In the genomic region with DNA sequence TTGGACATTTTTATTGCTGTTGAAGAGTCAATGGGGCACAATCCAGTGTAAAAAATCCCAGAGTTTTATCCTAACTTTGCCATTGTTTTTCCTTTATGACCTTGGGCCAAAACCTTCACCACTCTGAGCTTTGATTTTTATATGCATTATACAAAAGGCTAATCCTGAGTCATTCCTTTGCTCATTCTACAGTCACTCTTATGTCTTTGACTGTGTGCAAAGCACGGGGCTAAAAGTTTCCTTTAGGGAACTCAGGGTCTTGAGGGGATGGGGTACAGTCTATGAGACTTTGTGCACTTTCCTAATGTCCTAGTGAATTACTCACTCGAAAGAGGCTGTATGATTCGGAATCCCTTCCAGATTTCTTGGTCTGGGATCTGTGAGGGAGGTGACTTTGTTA, we compare ENCODE assay signal across 31 cellular contexts.
DNase-seq lines count a peak whose midpoint lies in the region; ATAC-seq and TF ChIP-seq lines count a peak whose summit lies in the region.
"Had no signal": no experiment of that assay in that cellular context is flagged by ENCODE, and none has a peak within 500 bp of the region (broad histone marks: within the 10 kb centered on the region; RNA-seq: fewer than 3 reads in every experiment).

No MANE protein-coding gene starts in this region.

- H3K36me3 ChIP-seq in SK-N-SH (replicated peaks in 1 of 2; ENCODE audit: control insufficient read depth in 1 of 2, insufficient read depth in 2 of 2, low read length in 1 of 2), result no peaks in the 10 kb centered on the region
- H3K36me3 ChIP-seq in SJSA1, result no peaks in the 10 kb centered on the region
- no peaks in the 10 kb centered on the region for H3K36me3 ChIP-seq in esophagus squamous epithelium
- H3K36me3 ChIP-seq in uterus, result no peaks in the 10 kb centered on the region
- no peaks in the 10 kb centered on the region for H3K36me3 ChIP-seq in upper lobe of left lung
- H3K36me3 ChIP-seq: gastroesophageal sphincter, lower lobe of right lung had no signal

- ATAC-seq in SK-N-SH treated with all-trans-retinoic acid at 6 μM for 48 hours (peak; percentile 7; the same call in 1 of the 3 replicates), upper lobe of left lung (ENCODE audit: low FRiP score in 2 of 2) (no peak)
- ATAC-seq: gastroesophageal sphincter; natural killer cell treated with Interleukin-12 subunit alpha and Interleukin-12 subunit beta and Interleukin-15 and Interleukin-18, amount 100 ng/mL, for 72 hours; psoas muscle had no signal

- CTCF ChIA-PET in SK-N-SH (lab: Yijun Ruan, JAX), result no interaction called here

- H3K4me3 ChIP-seq in SK-N-SH (ENCODE audit: low read depth in 2 of 2, low read length in 1 of 2) (no peak overlapping the region), SJSA1 (no peak overlapping the region), esophagus squamous epithelium (no peak overlapping the region), uterus (no peak overlapping the region), upper lobe of left lung (no peak overlapping the region)
- H3K4me3 ChIP-seq: gastroesophageal sphincter, hepatocyte, lower lobe of right lung, PC-9, psoas muscle had no signal

- TF ChIP-seq EP300 in SK-N-SH (IDR thresholded peaks at IDR 0.05; ENCODE audit: borderline replicate concordance in 1 of 2, low read depth in 1 of 2, low read length in 1 of 2), result no peak
- no peak for TF ChIP-seq EP300 in upper lobe of left lung (IDR thresholded peaks at IDR 0.05)

- H3K9me3 ChIP-seq in SK-N-SH, result no peaks in the 10 kb centered on the region
- H3K9me3 ChIP-seq in SJSA1 (replicated peaks), result no peaks in the 10 kb centered on the region
- H3K9me3 ChIP-seq in esophagus squamous epithelium, result no peaks in the 10 kb centered on the region
- H3K9me3 ChIP-seq in uterus, result no peaks in the 10 kb centered on the region
- no peaks in the 10 kb centered on the region for H3K9me3 ChIP-seq in upper lobe of left lung
- H3K9me3 ChIP-seq: Caco-2, gastroesophageal sphincter, lower lobe of right lung, psoas muscle had no signal

- H3K27ac ChIP-seq in SK-N-SH (ENCODE audit: low read depth in 2 of 2, low read length in 1 of 2) (peak overlapping the region in 1 of 2 experiments; percentile 39; a peak in 1 of 4 replicates), SJSA1 (peak overlapping the region; percentile 25; the same call in 1 of the 2 replicates), esophagus squamous epithelium (peak overlapping the region; percentile 34 to 87 (median 64)), uterus (no peak overlapping the region), upper lobe of left lung (no peak overlapping the region)
- H3K27ac ChIP-seq: 22Rv1, gastroesophageal sphincter, lower lobe of right lung, psoas muscle had no signal

- TF ChIP-seq CTCF in SK-N-SH (IDR thresholded peaks at IDR 0.05) (no peak), esophagus squamous epithelium (IDR thresholded peaks at IDR 0.05) (no peak), uterus (IDR thresholded peaks at IDR 0.05) (no peak), upper lobe of left lung (IDR thresholded peaks at IDR 0.05) (no peak)

- POLR2A ChIA-PET in SK-N-SH (lab: Yijun Ruan, JAX), result no interaction called here

- TF ChIP-seq POLR2A in esophagus squamous epithelium (IDR thresholded peaks at IDR 0.05) (no peak), uterus (IDR thresholded peaks at IDR 0.05) (no peak), upper lobe of left lung (IDR thresholded peaks at IDR 0.05) (no peak)

- no peaks in the 10 kb centered on the region for H3K27me3 ChIP-seq in SK-N-SH (ENCODE audit: insufficient read depth)
- no peaks in the 10 kb centered on the region for H3K27me3 ChIP-seq in SJSA1 (replicated peaks)
- no peaks in the 10 kb centered on the region for H3K27me3 ChIP-seq in esophagus squamous epithelium
- H3K27me3 ChIP-seq in uterus, result no peaks in the 10 kb centered on the region
- H3K27me3 ChIP-seq in upper lobe of left lung, result no peaks in the 10 kb centered on the region
- H3K27me3 ChIP-seq: gastroesophageal sphincter, hepatocyte had no signal

- no peak overlapping the region for H2AFZ ChIP-seq in SK-N-SH (ENCODE audit: low read depth)
- H2AFZ ChIP-seq: hepatocyte, PC-9 had no signal

- no peak for TF ChIP-seq RAD21 in SK-N-SH (IDR thresholded peaks at IDR 0.05; ENCODE audit: low read length)

- no peaks in the 10 kb centered on the region for H3K9me2 ChIP-seq in SK-N-SH

- WGBS in SK-N-SH (ENCODE audit: low lambda C conversion rate), result 48% methylated on average over 3 of the region's 3 CpGs
- WGBS in esophagus squamous epithelium, 2 donors, result 7 to 56% methylated on average over 3 of the region's 3 CpGs
- 90 to 97% methylated on average over 3 of the region's 3 CpGs for WGBS in upper lobe of left lung, 2 donors

- intact Hi-C loops in esophagus squamous epithelium (cut with DNase I), result no loop called here
- intact Hi-C loops in uterus (cut with DNase I; ENCODE audit: low total_unique reads), result no loop called here

- peaks cover 10% of the 10 kb centered on the region for H3F3A ChIP-seq in SK-N-SH (replicated peaks; ENCODE audit: insufficient read depth)

- no peak overlapping the region for H3K9ac ChIP-seq in SK-N-SH

- H3K4me2 ChIP-seq in SK-N-SH, result no peak overlapping the region
- H3K4me2 ChIP-seq: hepatocyte had no signal

- DNase-seq in SK-N-SH (no peak), SJSA1 (ENCODE audit: low read depth in 1 of 2, low spot score in 2 of 2) (peak in 1 of 2 experiments; percentile 26), esophagus squamous epithelium (lab: John Stamatoyannopoulos, UW) (no peak), uterus (no peak), upper lobe of left lung (no peak), NCI-H1436 treated with DMSO at 0.1 percent for 48 hours (lab: John Stamatoyannopoulos, UW) (no peak)
- no peak for DNase-seq in stimulated activated CD4-positive, alpha-beta T cell treated with anti-CD3 and anti-CD28 coated beads, Interleukin-4, amount 100 ng/mL, for 1 hour
- DNase-seq: activated CD4-positive, alpha-beta T cell treated with anti-CD3 and anti-CD28 coated beads, Interleukin-2, amount 10 ng/mL, durations not matched to agents 24 days and 14 days; amygdala; Caco-2; DMS53; effector CD8-positive, alpha-beta T cell; GDM1; lower lobe of right lung; NCI-H1105 treated with DMSO at 0.1 percent for 48 hours; NCI-H2081; NCI-H2227 treated with DMSO at 0.1 percent for 48 hours; NCI-H526 treated with DMSO at 0.1 percent for 48 hours; occipital lobe; PC-9; psoas muscle; SHP77 treated with DMSO at 0.1 percent for 48 hours; stimulated activated CD4-positive, alpha-beta T cell treated with anti-CD3 and anti-CD28 coated beads, Interleukin-2, amount 100 ng/mL, for 48 hours; SW 1271; T-helper 9 cell; trophoblast cell had no signal

- H3K4me1 ChIP-seq in SK-N-SH (ENCODE audit: control insufficient read depth in 1 of 2, insufficient read depth in 2 of 2, low read depth in 1 of 2, low read length in 1 of 2) (peaks cover 6 to 12% of the 10 kb centered on the region in 2 experiments; a peak in 3 of 4 replicates), SJSA1 (replicated peaks) (peaks cover 32% of the 10 kb centered on the region), esophagus squamous epithelium (peaks cover 12 to 42% (median 14%) of the 10 kb centered on the region in 3 donors), uterus (no peaks in the 10 kb centered on the region), upper lobe of left lung (peaks cover 0 to 8% (median 2%) of the 10 kb centered on the region in 4 donors)
- H3K4me1 ChIP-seq: gastroesophageal sphincter, psoas muscle had no signal

- no peaks in the 10 kb centered on the region for H4K20me1 ChIP-seq in SK-N-SH (ENCODE audit: insufficient read depth)

- no peaks in the 10 kb centered on the region for H3K79me2 ChIP-seq in SK-N-SH (ENCODE audit: insufficient read depth)
- H3K79me2 ChIP-seq: hepatocyte had no signal

TF ChIP-seq in SK-N-SH treated with all-trans-retinoic acid at 6 μM for 48 hours, 23 proteins besides CTCF, POLR2A, EP300 and RAD21:
- no peak for TF ChIP-seq TCF4 (CRISPR knock-in tag; IDR thresholded peaks at IDR 0.05; ENCODE audit: borderline replicate concordance)

TF ChIP-seq in SK-N-SH, 30 proteins besides CTCF, POLR2A, EP300 and RAD21 (continues in another document):
- no peak for TF ChIP-seq GABPA (IDR thresholded peaks at IDR 0.05; ENCODE audit: low read depth)
- TF ChIP-seq GATA2 (CRISPR knock-in tag; IDR thresholded peaks at IDR 0.05), result no peak
- no peak for TF ChIP-seq MEF2A (IDR thresholded peaks at IDR 0.05; ENCODE audit: borderline replicate concordance, low read depth)
- TF ChIP-seq, protein P1, sequence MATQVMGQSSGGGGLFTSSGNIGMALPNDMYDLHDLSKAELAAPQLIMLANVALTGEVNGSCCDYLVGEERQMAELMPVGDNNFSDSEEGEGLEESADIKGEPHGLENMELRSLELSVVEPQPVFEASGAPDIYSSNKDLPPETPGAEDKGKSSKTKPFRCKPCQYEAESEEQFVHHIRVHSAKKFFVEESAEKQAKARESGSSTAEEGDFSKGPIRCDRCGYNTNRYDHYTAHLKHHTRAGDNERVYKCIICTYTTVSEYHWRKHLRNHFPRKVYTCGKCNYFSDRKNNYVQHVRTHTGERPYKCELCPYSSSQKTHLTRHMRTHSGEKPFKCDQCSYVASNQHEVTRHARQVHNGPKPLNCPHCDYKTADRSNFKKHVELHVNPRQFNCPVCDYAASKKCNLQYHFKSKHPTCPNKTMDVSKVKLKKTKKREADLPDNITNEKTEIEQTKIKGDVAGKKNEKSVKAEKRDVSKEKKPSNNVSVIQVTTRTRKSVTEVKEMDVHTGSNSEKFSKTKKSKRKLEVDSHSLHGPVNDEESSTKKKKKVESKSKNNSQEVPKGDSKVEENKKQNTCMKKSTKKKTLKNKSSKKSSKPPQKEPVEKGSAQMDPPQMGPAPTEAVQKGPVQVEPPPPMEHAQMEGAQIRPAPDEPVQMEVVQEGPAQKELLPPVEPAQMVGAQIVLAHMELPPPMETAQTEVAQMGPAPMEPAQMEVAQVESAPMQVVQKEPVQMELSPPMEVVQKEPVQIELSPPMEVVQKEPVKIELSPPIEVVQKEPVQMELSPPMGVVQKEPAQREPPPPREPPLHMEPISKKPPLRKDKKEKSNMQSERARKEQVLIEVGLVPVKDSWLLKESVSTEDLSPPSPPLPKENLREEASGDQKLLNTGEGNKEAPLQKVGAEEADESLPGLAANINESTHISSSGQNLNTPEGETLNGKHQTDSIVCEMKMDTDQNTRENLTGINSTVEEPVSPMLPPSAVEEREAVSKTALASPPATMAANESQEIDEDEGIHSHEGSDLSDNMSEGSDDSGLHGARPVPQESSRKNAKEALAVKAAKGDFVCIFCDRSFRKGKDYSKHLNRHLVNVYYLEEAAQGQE (IDR thresholded peaks at IDR 0.05; ENCODE audit: low read depth, low read length), result no peak
- no peak for TF ChIP-seq FOXM1 (IDR thresholded peaks at IDR 0.05; ENCODE audit: low read depth)
- no peak for TF ChIP-seq SIN3A (IDR thresholded peaks at IDR 0.05; ENCODE audit: borderline replicate concordance, low read depth, low read length)
- TF ChIP-seq NRF1 (IDR thresholded peaks at IDR 0.05; ENCODE audit: low read depth, low read length), result no peak
- TF ChIP-seq RXRA (IDR thresholded peaks at IDR 0.05; ENCODE audit: borderline replicate concordance, low read depth), result no peak
- no peak for TF ChIP-seq CHD2 (IDR thresholded peaks at IDR 0.05; ENCODE audit: low read length, partially characterized antibody)
- TF ChIP-seq TEAD4 (IDR thresholded peaks at IDR 0.05; ENCODE audit: borderline replicate concordance, insufficient read depth), result no peak
- TF ChIP-seq TCF12 (IDR thresholded peaks at IDR 0.05), result no peak

Comparison
In these comparisons a context has a peak if more than half of its experiments do, and no peak if none do; other contexts are left out.
1. H3K27ac ChIP-seq: peak in SJSA1 (single experiment) and esophagus squamous epithelium (4 of 4); none in uterus (0 of 2) and upper lobe of left lung (0 of 4).